12 cellular contexts compared by ENCODE assay signal in the genomic region with DNA sequence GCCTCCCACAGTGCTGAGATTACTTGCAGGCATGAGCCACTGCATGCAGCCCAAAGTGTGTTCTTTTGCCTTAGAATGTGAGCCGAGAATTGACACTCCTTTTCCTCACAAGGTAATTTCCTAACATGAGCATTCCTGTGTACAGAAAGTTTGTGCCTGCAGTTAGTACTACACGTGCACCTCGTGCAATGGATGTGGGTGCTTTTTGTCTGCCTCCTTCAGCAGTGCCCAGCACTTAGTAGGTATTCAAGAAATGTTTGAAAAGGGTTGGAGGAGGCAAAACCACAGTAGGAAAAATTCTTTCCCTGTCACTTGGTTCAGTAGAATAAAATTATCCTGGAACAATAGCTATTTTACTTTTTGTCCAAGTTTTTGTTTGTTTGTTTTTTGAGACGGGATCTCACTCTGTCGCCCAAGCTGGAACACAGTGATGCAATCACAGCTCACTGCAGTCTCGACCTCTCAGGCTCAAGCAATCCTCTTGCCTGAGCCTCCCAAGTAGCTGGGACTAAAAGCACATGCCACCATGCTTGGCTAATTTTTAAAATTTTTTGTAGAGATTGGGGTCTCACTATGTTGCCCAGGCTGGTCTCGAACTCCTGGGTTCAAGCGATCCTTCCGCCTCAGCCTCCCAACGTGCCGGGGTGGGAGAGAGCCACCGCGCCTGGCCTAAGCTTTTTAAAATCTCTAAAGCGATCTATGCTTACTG. TPM values are rescaled to one million over a fixed set of nuclear protein-coding genes. Genes with fewer than 3 reads are reported as not detected.
DNase-seq lines count a peak whose midpoint lies in the region; ATAC-seq and TF ChIP-seq lines count a peak whose summit lies in the region.
"Had no signal": no experiment of that assay in that cellular context is flagged by ENCODE, and none has a peak within 500 bp of the region (broad histone marks: within the 10 kb centered on the region; RNA-seq: fewer than 3 reads in every experiment).

No MANE protein-coding gene starts in this region.

- H3K9ac ChIP-seq in muscle layer of colon (ENCODE audit: low read length), result no peak overlapping the region

- TF ChIP-seq POLR2A in breast epithelium (IDR thresholded peaks at IDR 0.05), result no peak
- TF ChIP-seq POLR2A in vagina (IDR thresholded peaks at IDR 0.05), result no peak

- H3K27ac ChIP-seq in breast epithelium (no peak overlapping the region), muscle layer of colon (ENCODE audit: low read depth, low read length) (peak overlapping the region; percentile 47), vagina (peak overlapping the region; percentile 53)
- H3K27ac ChIP-seq: C4-2B had no signal

- POLR2A ChIA-PET in MCF 10A (lab: Yijun Ruan, JAX), result interaction anchor here (0.6 to 6.3 kb wide), 6 partner anchors 9 to 1677 kb away, joined by 3 to 139 read pairs (median 6); a partner anchor contains a TSS

- H3K4me3 Mint-ChIP-seq in MCF 10A (ENCODE audit: unreplicated experiment), result peak overlapping the region; percentile 100

- H3K36me3 Mint-ChIP-seq in MCF 10A (ENCODE audit: insufficient read depth, unreplicated experiment), result peaks cover 20% of the 10 kb centered on the region
- H3K36me3 Mint-ChIP-seq in activated naive CD4-positive, alpha-beta T cell treated with anti-CD3 and anti-CD28 coated beads, Interleukin-2, amount 50 U/mL, for 72 hours, result peaks cover 6 to 9% of the 10 kb centered on the region in 2 donors

- no peak for ATAC-seq in activated naive CD4-positive, alpha-beta T cell treated with anti-CD3 and anti-CD28 coated beads, Interleukin-2, amount 50 U/mL, for 72 hours
- ATAC-seq in HG03175 (IDR thresholded peaks at IDR 0.05; ENCODE audit: unreplicated experiment), result no peak

- TF ChIP-seq CTCF in MCF 10A (IDR thresholded peaks at IDR 0.05; ENCODE audit: unreplicated experiment) (no peak), breast epithelium (IDR thresholded peaks at IDR 0.05) (no peak), vagina (IDR thresholded peaks at IDR 0.05) (no peak)

- no peaks in the 10 kb centered on the region for H3K36me3 ChIP-seq in breast epithelium
- no peaks in the 10 kb centered on the region for H3K36me3 ChIP-seq in muscle layer of colon (ENCODE audit: insufficient read depth, low read length)
- H3K36me3 ChIP-seq in vagina, result no peaks in the 10 kb centered on the region

- DNase-seq in MCF 10A (ENCODE audit: unreplicated experiment) (peak; percentile 29), breast epithelium (ENCODE audit: low spot score in 2 of 2) (no peak), vagina (ENCODE audit: extremely low spot score in 2 of 2) (no peak), occipital lobe (lab: John Stamatoyannopoulos, UW) (no peak)
- DNase-seq in activated naive CD4-positive, alpha-beta T cell treated with anti-CD3 and anti-CD28 coated beads, Interleukin-2, amount 50 U/mL, for 72 hours (ENCODE audit: low spot score in 2 of 2), result no peak
- no peak for DNase-seq in stimulated activated CD4-positive, alpha-beta T cell treated with anti-CD3 and anti-CD28 coated beads, Interleukin-4, amount 100 ng/mL, for 24 hours
- DNase-seq: NCI-H1694, OCI-M1 had no signal

- H3K27me3 ChIP-seq in breast epithelium, result no peaks in the 10 kb centered on the region
- no peaks in the 10 kb centered on the region for H3K27me3 ChIP-seq in muscle layer of colon (ENCODE audit: control insufficient read depth in 1 of 2, insufficient read depth in 2 of 2, low read length in 2 of 2)
- no peaks in the 10 kb centered on the region for H3K27me3 ChIP-seq in vagina
- H3K27me3 ChIP-seq: upper lobe of left lung had no signal

- H3K4me3 ChIP-seq in breast epithelium, result no peak overlapping the region
- H3K4me3 ChIP-seq in muscle layer of colon (ENCODE audit: low read depth in 1 of 2, low read length in 2 of 2), result no peak overlapping the region
- H3K4me3 ChIP-seq in vagina, result no peak overlapping the region

- H3K9me3 ChIP-seq in breast epithelium (no peaks in the 10 kb centered on the region), muscle layer of colon (ENCODE audit: low read length) (no peaks in the 10 kb centered on the region), vagina (no peaks in the 10 kb centered on the region)
- H3K9me3 ChIP-seq: upper lobe of left lung had no signal

- H3K27ac Mint-ChIP-seq in MCF 10A (ENCODE audit: low read depth, unreplicated experiment), result peak overlapping the region; percentile 79
- peak overlapping the region; percentile 48 to 86 for H3K27ac Mint-ChIP-seq in activated naive CD4-positive, alpha-beta T cell treated with anti-CD3 and anti-CD28 coated beads, Interleukin-2, amount 50 U/mL, for 72 hours

- intact Hi-C loops in MCF 10A (cut with micrococcal nuclease) (no loop called here), breast epithelium (cut with DNase I; ENCODE audit: low total_unique reads) (no loop called here), vagina (cut with DNase I) (loop anchor here (2.0 kb wide), 1 partner anchor 62 kb away; no protein-coding TSS in a partner anchor)

- CTCF ChIA-PET in MCF 10A (lab: Yijun Ruan, JAX), result interaction anchor here (0.5 to 3.4 kb wide), 7 partner anchors 10 to 146 kb away, joined by 3 to 16 read pairs (median 3); a partner anchor contains a TSS

- no TSS peak for BruUV-seq in MCF 10A (replicated peaks; lab: Mats Ljungman, UMichigan)

- H3K4me1 ChIP-seq in breast epithelium (peaks cover 0 to 3% of the 10 kb centered on the region in 2 donors), muscle layer of colon (ENCODE audit: insufficient read depth, low read length) (peaks cover 30% of the 10 kb centered on the region), vagina (peaks cover 34% of the 10 kb centered on the region)

- H3K27me3 Mint-ChIP-seq in MCF 10A (ENCODE audit: insufficient read depth, unreplicated experiment), result no peaks in the 10 kb centered on the region

- peaks cover 8% of the 10 kb centered on the region for H3K4me1 Mint-ChIP-seq in MCF 10A (ENCODE audit: insufficient read depth, unreplicated experiment)

- H3K9me3 Mint-ChIP-seq in MCF 10A (ENCODE audit: unreplicated experiment), result no peaks in the 10 kb centered on the region
- no peaks in the 10 kb centered on the region for H3K9me3 Mint-ChIP-seq in activated naive CD4-positive, alpha-beta T cell treated with anti-CD3 and anti-CD28 coated beads, Interleukin-2, amount 50 U/mL, for 72 hours

RNA-seq across cellular contexts. Expression of a gene that starts 2.4 kb away (rescaled TPM):
- total RNA-seq in MCF 10A (2022), result 121 and 162 TPM in 2 replicates
- 10 to 100 TPM; 19.0 to 34.7 (median 34.1) TPM for total RNA-seq in breast epithelium
- total RNA-seq in activated naive CD4-positive, alpha-beta T cell treated with anti-CD3 and anti-CD28 coated beads, Interleukin-2, amount 50 U/mL, for 72 hours, result 100 to 1,000 TPM; 114 to 196 TPM
- total RNA-seq in vagina, result 55.0 TPM
- 4.2 TPM for total RNA-seq in occipital lobe

RNA-seq across cellular contexts. Expression of a gene that starts 9.5 kb away (rescaled TPM):
- 48.1 and 56.2 TPM in 2 replicates for total RNA-seq in MCF 10A (2022)
- 10 to 100 TPM; 42.9 to 49.3 (median 47.5) TPM for total RNA-seq in breast epithelium
- total RNA-seq in activated naive CD4-positive, alpha-beta T cell treated with anti-CD3 and anti-CD28 coated beads, Interleukin-2, amount 50 U/mL, for 72 hours, result 100 to 1,000 TPM in 1 of 2 donors, 10 to 100 TPM in 1; 70.8 to 134 TPM
- 39.0 TPM for total RNA-seq in vagina
- 24.0 TPM for total RNA-seq in occipital lobe

Comparison
In these comparisons a context has a peak if more than half of its experiments do, and no peak if none do; other contexts are left out.
1. H3K27ac ChIP-seq: peak in muscle layer of colon (single experiment) and vagina (single experiment); none in breast epithelium (0 of 2).